Comparison of ENCODE assay signal across 28 cellular contexts in genomic region chr3:58188921-58189451, GRCh38. TPM values are rescaled to one million over a fixed set of nuclear protein-coding genes. Genes with fewer than 3 reads are reported as not detected.
A peak's percentile ranks its signal among the peaks of the same experiment; 100 is the strongest.
DNase-seq lines count a peak whose midpoint lies in the region; ATAC-seq, FAIRE-seq and TF ChIP-seq lines count a peak whose summit lies in the region.
"Had no signal": no experiment of that assay in that cellular context is flagged by ENCODE, and none has a peak within 500 bp of the region (broad histone marks: within the 10 kb centered on the region; RNA-seq: fewer than 3 reads in every experiment).

No MANE protein-coding gene starts in this region.

- H3K36me3 ChIP-seq in NT2/D1 (ENCODE audit: insufficient read depth, insufficient read length, low read length), result no peaks in the 10 kb centered on the region
- peaks cover 1 to 6% of the 10 kb centered on the region in 2 experiments; a peak in 2 of 4 replicates for H3K36me3 ChIP-seq in GM12878 (ENCODE audit: control insufficient read depth in 2 of 2, insufficient read depth in 2 of 2, low read length in 1 of 2)
- no peaks in the 10 kb centered on the region for H3K36me3 ChIP-seq in right atrium auricular region
- no peaks in the 10 kb centered on the region for H3K36me3 ChIP-seq in osteoblast (ENCODE audit: insufficient read depth, low read length)
- H3K36me3 ChIP-seq in trophoblast cell (ENCODE audit: control insufficient read depth in 1 of 2, insufficient read depth in 2 of 2, low read length in 2 of 2), result no peaks in the 10 kb centered on the region
- H3K36me3 ChIP-seq: ascending aorta; BLaER1 treated with 17β-estradiol and CSF1 and Interleukin-3, amounts not matched to agents 10 nM and 100 nM; neutrophil; SJSA1 had no signal

- no peak overlapping the region for H2BK12ac ChIP-seq in trophoblast cell (ENCODE audit: low read length)

- H3K14ac ChIP-seq in trophoblast cell (ENCODE audit: low read length), result no peak overlapping the region

- H4K91ac ChIP-seq in trophoblast cell (ENCODE audit: low read depth, low read length), result no peak overlapping the region

- H3K18ac ChIP-seq in trophoblast cell (ENCODE audit: low read length), result no peak overlapping the region

- H3K9ac ChIP-seq in NT2/D1 (ENCODE audit: insufficient read length, low read depth) (peak overlapping the region; percentile 16), GM12878 (ENCODE audit: control insufficient read depth, insufficient read depth, low read length) (no peak overlapping the region), trophoblast cell (ENCODE audit: low read length) (no peak overlapping the region)
- H3K9ac ChIP-seq: BLaER1 treated with 17β-estradiol and CSF1 and Interleukin-3, amounts not matched to agents 10 nM and 100 nM had no signal

- no peak for TF ChIP-seq RAD21 in GM12878 (IDR thresholded peaks at IDR 0.05; ENCODE audit: insufficient read depth, low read depth, low read length)

- H3K27me3 ChIP-seq in NT2/D1 (ENCODE audit: insufficient read depth, insufficient read length) (no peaks in the 10 kb centered on the region), GM12878 (replicated peaks in 1 of 2; ENCODE audit: control insufficient read depth in 2 of 2, insufficient read depth in 2 of 2, low read length in 1 of 2) (no peaks in the 10 kb centered on the region), right atrium auricular region (no peaks in the 10 kb centered on the region), osteoblast (ENCODE audit: insufficient read depth, low read length) (no peaks in the 10 kb centered on the region), trophoblast cell (ENCODE audit: insufficient read depth, low read length) (no peaks in the 10 kb centered on the region)
- H3K27me3 ChIP-seq: ascending aorta; BLaER1 treated with 17β-estradiol and CSF1 and Interleukin-3, amounts not matched to agents 10 nM and 100 nM; neutrophil; SJSA1 had no signal

- no peak overlapping the region for H2BK5ac ChIP-seq in trophoblast cell (ENCODE audit: low read depth, low read length, poor library complexity)

- H3K27ac Mint-ChIP-seq in T-cell, result no peak overlapping the region
- H3K27ac Mint-ChIP-seq: activated naive CD4-positive, alpha-beta T cell treated with anti-CD3 and anti-CD28 coated beads, Interleukin-2, amount 10 ng/mL, durations not matched to agents 7 days and 5 days; T-helper 2 cell treated with Interferon-gamma antibody and Interleukin-4, amounts not matched to agents 5 μg/mL and 100 μg/mL, for 36 hours had no signal

- TF ChIP-seq CTCF in GM12878 (IDR thresholded peaks at IDR 0.05 in 2 of 3, conservative IDR thresholded peaks at IDR 0.05 in 1 of 3; ENCODE audit: control insufficient read depth in 2 of 3, extremely low read depth in 1 of 3, insufficient read depth in 1 of 3, low read depth in 3 of 3, low read length in 3 of 3) (no peak), right atrium auricular region (IDR thresholded peaks at IDR 0.05) (no peak), osteoblast (IDR thresholded peaks at IDR 0.05; ENCODE audit: extremely low read depth, low read depth, low read length) (no peak)

- no peak for FAIRE-seq in GM12878 (lab: Jason Lieb, UNC)
- FAIRE-seq: frontal cortex, GM18507 had no signal

- in situ Hi-C loops in GM12878 (cut with MboI), result loop anchor here (5.0 to 10.0 kb wide), 3 partner anchors 33 to 436 kb away; no protein-coding TSS in a partner anchor

- ATAC-seq in GM12878, result no peak
- ATAC-seq in T-cell (replicated peaks in 1 of 4), result no peak
- ATAC-seq in activated T-cell treated with anti-CD3 and anti-CD28 coated beads, Interleukin-2, amount 50 U/mL, for 4 hours, result no peak

- 54% methylated on average over 8 of the region's 10 CpGs for WGBS in GM12878 (ENCODE audit: insufficient coverage, insufficient replicate concordance, low lambda C conversion rate, missing lambda C conversion rate)
- whole genome bisulfite sequencing in trophoblast cell (ENCODE audit: extremely low coverage, insufficient coverage, insufficient read length), result no CpG with 5 or more reads among the region's 10 CpGs

- CTCF ChIA-PET in GM12878 (lab: Yijun Ruan, JAX), result interaction anchor here (1.0 to 25.2 kb wide), 21 partner anchors 11 to 442 kb away, joined by 3 to 655 read pairs (median 5); partner anchors contain the start of genes ABHD6, DNASE1L3, FLNB and HTD2
- CTCF ChIA-PET in T-cell (lab: Charles Lee), result interaction anchor here (0.6 to 2.0 kb wide), 9 partner anchors 10 to 576 kb away, joined by 3 to 14 read pairs (median 4); partner anchors contain the start of gene DNASE1L3 (in 1 of the 2)

- intact Hi-C loops in GM12878 (cut with micrococcal nuclease; ENCODE audit: unreplicated experiment), result loop anchor here (5.0 kb wide), 1 partner anchor 223 kb away; no protein-coding TSS in a partner anchor

- H3K27ac ChIP-seq in GM12878 (ENCODE audit: control insufficient read depth, insufficient read depth) (no peak overlapping the region), right atrium auricular region (peak overlapping the region; percentile 22 to 51), osteoblast (ENCODE audit: low read depth, low read length) (no peak overlapping the region), trophoblast cell (ENCODE audit: low read depth, low read length) (no peak overlapping the region)
- H3K27ac ChIP-seq: ascending aorta; BLaER1 treated with 17β-estradiol and CSF1 and Interleukin-3, amounts not matched to agents 10 nM and 100 nM; neutrophil; PC-9; SJSA1 had no signal

- H3K27me3 Mint-ChIP-seq in T-cell, result no peaks in the 10 kb centered on the region
- H3K27me3 Mint-ChIP-seq in activated T-cell treated with anti-CD3 and anti-CD28 coated beads, Interleukin-2, amount 50 U/mL, for 4 hours (ENCODE audit: low read depth), result no peaks in the 10 kb centered on the region
- H3K27me3 Mint-ChIP-seq: central memory CD8-positive, alpha-beta T cell had no signal

- H3K79me2 ChIP-seq in GM12878 (ENCODE audit: control insufficient read depth, insufficient read depth, low read length), result no peaks in the 10 kb centered on the region
- no peaks in the 10 kb centered on the region for H3K79me2 ChIP-seq in osteoblast (ENCODE audit: insufficient read depth, low read length)
- no peaks in the 10 kb centered on the region for H3K79me2 ChIP-seq in trophoblast cell (ENCODE audit: control insufficient read depth, insufficient read depth, low read length, poor library complexity)

- H3K9me3 ChIP-seq in NT2/D1 (ENCODE audit: insufficient read depth, low read length), result no peaks in the 10 kb centered on the region
- peaks cover 7% of the 10 kb centered on the region; the same call in 2 of the 3 replicates for H3K9me3 ChIP-seq in GM12878 (replicated peaks; ENCODE audit: control insufficient read depth, insufficient read depth, low read length)
- no peaks in the 10 kb centered on the region for H3K9me3 ChIP-seq in right atrium auricular region
- no peaks in the 10 kb centered on the region for H3K9me3 ChIP-seq in osteoblast (ENCODE audit: low read depth, low read length)
- no peaks in the 10 kb centered on the region for H3K9me3 ChIP-seq in trophoblast cell (ENCODE audit: insufficient read depth, low read depth, low read length)
- H3K9me3 ChIP-seq: ascending aorta, neutrophil, SJSA1 had no signal

- POLR2A ChIA-PET in GM12878 (lab: Charles Lee) (interaction anchor here (0.8 to 2.0 kb wide), 6 partner anchors 19 to 117 kb away, joined by 3 to 11 read pairs (median 4); partner anchors contain the start of genes HTD2 and RPP14), T-cell (lab: Charles Lee) (no interaction called here)

- no peak overlapping the region for H2BK120ac ChIP-seq in trophoblast cell (ENCODE audit: insufficient read depth, low read length, poor library complexity)

- peaks cover 0 to 2% (median 2%) of the 10 kb centered on the region in 3 donors for H3K4me1 Mint-ChIP-seq in T-cell
- no peaks in the 10 kb centered on the region for H3K4me1 Mint-ChIP-seq in activated T-cell treated with anti-CD3 and anti-CD28 coated beads, Interleukin-2, amount 50 U/mL, for 4 hours (ENCODE audit: low read depth)
- H3K4me1 Mint-ChIP-seq: central memory CD8-positive, alpha-beta T cell had no signal

- no peaks in the 10 kb centered on the region for H3K79me1 ChIP-seq in trophoblast cell (ENCODE audit: low read length)

- no TSS peak for BruUV-seq in GM12878 (replicated peaks; lab: Mats Ljungman, UMichigan)

- no peak overlapping the region for H4K12ac ChIP-seq in trophoblast cell (ENCODE audit: low read depth, low read length)

- H3K4me3 ChIP-seq in NT2/D1 (ENCODE audit: insufficient read length, low read depth) (no peak overlapping the region), GM12878 (no peak overlapping the region), right atrium auricular region (no peak overlapping the region), osteoblast (ENCODE audit: insufficient read depth, low read length) (no peak overlapping the region), trophoblast cell (ENCODE audit: low read depth, low read length) (no peak overlapping the region)
- H3K4me3 ChIP-seq: ascending aorta; BLaER1 treated with 17β-estradiol and CSF1 and Interleukin-3, amounts not matched to agents 10 nM and 100 nM; PC-9; SJSA1 had no signal

- H4K20me1 ChIP-seq in GM12878 (ENCODE audit: control insufficient read depth, insufficient read depth), result no peaks in the 10 kb centered on the region
- no peaks in the 10 kb centered on the region for H4K20me1 ChIP-seq in osteoblast (ENCODE audit: insufficient read depth, low read length)
- H4K20me1 ChIP-seq: BLaER1 treated with 17β-estradiol and CSF1 and Interleukin-3, amounts not matched to agents 10 nM and 100 nM had no signal

- H4K8ac ChIP-seq in trophoblast cell (ENCODE audit: low read depth, low read length), result no peak overlapping the region

- H3K4me2 ChIP-seq in GM12878 (ENCODE audit: control insufficient read depth, insufficient read depth), result no peak overlapping the region
- no peak overlapping the region for H3K4me2 ChIP-seq in osteoblast (ENCODE audit: insufficient read depth, low read length)
- H3K4me2 ChIP-seq in trophoblast cell (ENCODE audit: low read length), result no peak overlapping the region

- no peak overlapping the region for H2AFZ ChIP-seq in GM12878 (ENCODE audit: control insufficient read depth, low read depth, low read length)
- no peak overlapping the region for H2AFZ ChIP-seq in osteoblast (ENCODE audit: low read length)
- no peak overlapping the region for H2AFZ ChIP-seq in trophoblast cell (ENCODE audit: insufficient read depth, low read length, poor library complexity)
- H2AFZ ChIP-seq: PC-9 had no signal

- RAD21 ChIA-PET in GM12878 (lab: Charles Lee; ENCODE audit: unreplicated experiment), result interaction anchor here (1.2 to 6.6 kb wide), 16 partner anchors 8 to 161 kb away, joined by 3 to 141 read pairs (median 12); partner anchors contain the start of genes ABHD6, HTD2 and RPP14

- no peak overlapping the region for H3K23ac ChIP-seq in trophoblast cell (ENCODE audit: low read length)

- DNase-seq in NT2/D1 (ENCODE audit: low read depth, low spot score) (no peak), GM12878 (ENCODE audit: low read depth, low spot score) (no peak), right atrium auricular region (ENCODE audit: low spot score) (no peak), osteoblast (ENCODE audit: insufficient read length, low spot score, missing footprints) (peak; percentile 8), NCI-H526 treated with DMSO at 0.1 percent for 48 hours (lab: John Stamatoyannopoulos, UW) (no peak), T-cell (no peak), trophoblast cell (no peak)
- no peak for DNase-seq in activated T-cell treated with anti-CD3 and anti-CD28 coated beads, Interleukin-2, amount 50 U/mL, for 4 hours
- DNase-seq: ACHN; activated CD4-positive, CD25-positive, alpha-beta regulatory T cell; activated naive CD4-positive, alpha-beta T cell treated with anti-CD3 and anti-CD28 coated beads, Interleukin-2, amount 10 ng/mL, durations not matched to agents 7 days and 5 days; activated T-cell treated with anti-CD3 and anti-CD28 coated beads, Interleukin-2, amount 50 U/mL, for 48 hours; effector CD4-positive, alpha-beta T cell; erythroblast; kidney glomerular epithelial cell; MM.1S; NCI-H1436 treated with DMSO at 0.1 percent for 48 hours; NCI-H82; substantia nigra had no signal

- peaks cover 13% of the 10 kb centered on the region for H3K4me1 ChIP-seq in NT2/D1 (ENCODE audit: insufficient read depth, insufficient read length)
- peaks cover 3% of the 10 kb centered on the region; the same call in 1 of the 2 replicates for H3K4me1 ChIP-seq in GM12878 (ENCODE audit: control insufficient read depth, insufficient read depth, low read length)
- H3K4me1 ChIP-seq in right atrium auricular region, result peaks cover 0 to 13% of the 10 kb centered on the region in 2 donors
- H3K4me1 ChIP-seq in osteoblast (ENCODE audit: insufficient read depth, low read length), result no peaks in the 10 kb centered on the region
- H3K4me1 ChIP-seq in trophoblast cell (ENCODE audit: control insufficient read depth in 1 of 2, insufficient read depth in 2 of 2, low read length in 2 of 2), result peaks cover 3 to 6% of the 10 kb centered on the region in 2 experiments
- H3K4me1 ChIP-seq: ascending aorta, SJSA1 had no signal

- SMC1A ChIA-PET in GM12878 (lab: Charles Lee; ENCODE audit: uncharacterized antibody, unreplicated experiment), result interaction anchor here (0.9 to 9.6 kb wide), 21 partner anchors 11 to 240 kb away, joined by 3 to 191 read pairs (median 11); partner anchors contain the start of genes ABHD6, HTD2 and RPP14

- H3K9me3 Mint-ChIP-seq in T-cell, result no peaks in the 10 kb centered on the region
- H3K9me3 Mint-ChIP-seq in activated T-cell treated with anti-CD3 and anti-CD28 coated beads, Interleukin-2, amount 50 U/mL, for 4 hours, result no peaks in the 10 kb centered on the region
- H3K9me3 Mint-ChIP-seq: activated naive CD4-positive, alpha-beta T cell treated with anti-CD3 and anti-CD28 coated beads, Interleukin-2, amount 10 ng/mL, durations not matched to agents 7 days and 5 days; central memory CD8-positive, alpha-beta T cell; T-helper 2 cell treated with Interferon-gamma antibody and Interleukin-4, amounts not matched to agents 5 μg/mL and 100 μg/mL, for 36 hours had no signal

- no peak for TF ChIP-seq POLR2A in GM12878 (IDR thresholded peaks at IDR 0.05; ENCODE audit: low read depth, low read length)

- no peak for TF ChIP-seq EP300 in GM12878 (IDR thresholded peaks at IDR 0.05; ENCODE audit: borderline replicate concordance in 1 of 2, control insufficient read depth in 1 of 2, low read depth in 2 of 2, low read length in 2 of 2)

- no peaks in the 10 kb centered on the region for H3K36me3 Mint-ChIP-seq in T-cell
- H3K36me3 Mint-ChIP-seq in activated T-cell treated with anti-CD3 and anti-CD28 coated beads, Interleukin-2, amount 50 U/mL, for 4 hours (ENCODE audit: insufficient read depth), result no peaks in the 10 kb centered on the region
- H3K36me3 Mint-ChIP-seq: activated naive CD4-positive, alpha-beta T cell treated with anti-CD3 and anti-CD28 coated beads, Interleukin-2, amount 10 ng/mL, durations not matched to agents 7 days and 5 days had no signal

- no peak overlapping the region for H2AK5ac ChIP-seq in trophoblast cell (ENCODE audit: low read length)

- no peak overlapping the region for H3K4ac ChIP-seq in trophoblast cell (ENCODE audit: low read depth, low read length)

- no peak overlapping the region for H3K4me3 Mint-ChIP-seq in T-cell
- no peak overlapping the region for H3K4me3 Mint-ChIP-seq in activated T-cell treated with anti-CD3 and anti-CD28 coated beads, Interleukin-2, amount 50 U/mL, for 4 hours
- H3K4me3 Mint-ChIP-seq: activated naive CD4-positive, alpha-beta T cell treated with anti-CD3 and anti-CD28 coated beads, Interleukin-2, amount 10 ng/mL, durations not matched to agents 7 days and 5 days; central memory CD8-positive, alpha-beta T cell; T-helper 2 cell treated with Interferon-gamma antibody and Interleukin-4, amounts not matched to agents 5 μg/mL and 100 μg/mL, for 36 hours had no signal

RNA-seq across cellular contexts. Expression of gene DNASE1L3, which starts 21.8 kb away (rescaled TPM):
- total RNA-seq in GM12878 (2013; cell fraction: nucleolus; rRNA removed), result 288 TPM in 2 replicates
- total RNA-seq in GM12878 (2014; rRNA removed), result 3.2 and 6.0 TPM in 2 replicates
- 3.6 and 5.3 TPM in 2 replicates for total RNA-seq in GM12878 (2014; rRNA removed; fragmentation: Illumina TruSeq; extraction: Trizol)
- total RNA-seq in GM12878 (2021), result 3.7 and 4.4 TPM in 2 replicates
- 6.2 TPM for polyA plus RNA-seq in GM12878 (2011; ENCODE audit: low read depth)
- 72.1 and 84.4 TPM in 2 replicates for polyA plus RNA-seq in GM12878 (2011; rRNA removed)
- polyA plus RNA-seq in GM12878 (2011; cell fraction: cytosol; rRNA removed), result 43.3 and 48.4 TPM in 2 replicates
- 95.4 and 157 TPM in 2 replicates for polyA plus RNA-seq in GM12878 (2011; cell fraction: nucleus; rRNA removed)
- 12.3 and 19.0 TPM in 2 replicates for polyA plus RNA-seq in GM12878 (2012)
- polyA plus RNA-seq in GM12878 (2014; fragmentation: Illumina TruSeq; extraction: Trizol), result 3.1 and 4.9 TPM in 2 replicates
- 10 to 100 TPM; 10.6 to 11.1 TPM for polyA plus RNA-seq in GM12878 (2014; fragmentation: Nextera tagmentation; extraction: Ambion mirVana)
- 3.7 and 5.7 TPM in 2 replicates for polyA plus RNA-seq in GM12878 (2014; rRNA removed)
- 1 to 10 TPM; 7.7 TPM for polyA plus RNA-seq in GM12878 (2016; fragmentation: Nextera tagmentation; extraction: Ambion mirVana)
- 93.0 and 115 TPM in 2 replicates for polyA minus RNA-seq in GM12878 (2011; rRNA and poly(A)+ RNA removed)
- 16.8 and 21.7 TPM in 2 replicates for polyA minus RNA-seq in GM12878 (2011; cell fraction: cytosol; rRNA and poly(A)+ RNA removed)
- 63.7 and 75.3 TPM in 2 replicates for polyA minus RNA-seq in GM12878 (2011; cell fraction: nucleus; rRNA and poly(A)+ RNA removed)
- 10 to 100 TPM in 1 of 2 donors, 1 to 10 TPM in 1; 1.5 to 11.5 TPM for total RNA-seq in right atrium auricular region
- not detected in 2 replicates for total RNA-seq in osteoblast
- total RNA-seq in T-cell, result under 1 TPM in 4 of 5 donors, not detected in 1; 0.30 to 0.73 (median 0.45) TPM
- total RNA-seq in activated T-cell treated with anti-CD3 and anti-CD28 coated beads, Interleukin-2, amount 50 U/mL, for 4 hours, result not detected
- polyA plus RNA-seq in trophoblast cell (2013), result 1.5 and 1.9 TPM in 2 replicates
- total RNA-seq: PC-9, SJSA1 had no signal

RNA-seq across cellular contexts. Expression of gene ABHD6, which starts 48.6 kb away (rescaled TPM):
- total RNA-seq in GM12878 (2013; cell fraction: nucleolus; rRNA removed), result 50.4 and 53.6 TPM in 2 replicates
- total RNA-seq in GM12878 (2014; rRNA removed), result 2.9 and 3.3 TPM in 2 replicates
- 2.5 and 2.9 TPM in 2 replicates for total RNA-seq in GM12878 (2014; rRNA removed; fragmentation: Illumina TruSeq; extraction: Trizol)
- 3.6 and 3.8 TPM in 2 replicates for total RNA-seq in GM12878 (2021)
- 6.6 TPM for polyA plus RNA-seq in GM12878 (2011; ENCODE audit: low read depth)
- 23.9 and 33.2 TPM in 2 replicates for polyA plus RNA-seq in GM12878 (2011; rRNA removed)
- polyA plus RNA-seq in GM12878 (2011; cell fraction: cytosol; rRNA removed), result 34.3 and 46.6 TPM in 2 replicates
- polyA plus RNA-seq in GM12878 (2011; cell fraction: nucleus; rRNA removed), result 19.4 and 22.2 TPM in 2 replicates
- 5.2 and 7.6 TPM in 2 replicates for polyA plus RNA-seq in GM12878 (2012)
- polyA plus RNA-seq in GM12878 (2014; fragmentation: Illumina TruSeq; extraction: Trizol), result 1.9 and 3.1 TPM in 2 replicates
- 1 to 10 TPM; 1.4 to 1.5 TPM for polyA plus RNA-seq in GM12878 (2014; fragmentation: Nextera tagmentation; extraction: Ambion mirVana)
- polyA plus RNA-seq in GM12878 (2014; rRNA removed), result 2.7 and 4.0 TPM in 2 replicates
- polyA plus RNA-seq in GM12878 (2016; fragmentation: Nextera tagmentation; extraction: Ambion mirVana), result 1 to 10 TPM; 5.1 to 7.0 TPM
- 47.7 and 52.5 TPM in 2 replicates for polyA minus RNA-seq in GM12878 (2011; rRNA and poly(A)+ RNA removed)
- 9.2 and 12.8 TPM in 2 replicates for polyA minus RNA-seq in GM12878 (2011; cell fraction: cytosol; rRNA and poly(A)+ RNA removed)
- 19.8 and 21.2 TPM in 2 replicates for polyA minus RNA-seq in GM12878 (2011; cell fraction: nucleus; rRNA and poly(A)+ RNA removed)
- total RNA-seq in right atrium auricular region, result 10 to 100 TPM; 11.3 to 13.8 TPM
- total RNA-seq in osteoblast, result 5.1 and 5.9 TPM in 2 replicates
- 1 to 10 TPM; 3.9 to 7.0 (median 5.5) TPM for total RNA-seq in T-cell
- total RNA-seq in activated T-cell treated with anti-CD3 and anti-CD28 coated beads, Interleukin-2, amount 50 U/mL, for 4 hours, result 1 to 10 TPM; 4.0 to 7.9 (median 6.7) TPM
- polyA plus RNA-seq in trophoblast cell (2013), result 7.5 and 8.2 TPM in 2 replicates

Comparison
In these comparisons a context has a peak if more than half of its experiments do, and no peak if none do; other contexts are left out.
1. H3K27ac ChIP-seq: peak in right atrium auricular region (2 of 2); none in GM12878 (single experiment), osteoblast (single experiment) and trophoblast cell (single experiment).